ENCODE assay signal across 10 cellular contexts in genomic region chr3:197354195-197355059, GRCh38. TPM values are rescaled to one million over a fixed set of nuclear protein-coding genes. Genes with fewer than 3 reads are reported as not detected.
DNase-seq lines count a peak whose midpoint lies in the region; ATAC-seq and TF ChIP-seq lines count a peak whose summit lies in the region.
"Had no signal": no experiment of that assay in that cellular context is flagged by ENCODE, and none has a peak within 500 bp of the region (broad histone marks: within the 10 kb centered on the region; RNA-seq: fewer than 3 reads in every experiment).

No MANE protein-coding gene starts in this region.

- H4K8ac ChIP-seq in trophoblast cell (ENCODE audit: low read depth, low read length) = peak overlapping the region; percentile 5

- no peak overlapping the region for H2BK120ac ChIP-seq in trophoblast cell (ENCODE audit: insufficient read depth, low read length, poor library complexity)

- H3K4me1 Mint-ChIP-seq in CD14-positive monocyte = no peaks in the 10 kb centered on the region

- no peak overlapping the region for H3K18ac ChIP-seq in trophoblast cell (ENCODE audit: low read length)

- H4K91ac ChIP-seq in trophoblast cell (ENCODE audit: low read depth, low read length) = peak overlapping the region; percentile 29

- H3K36me3 ChIP-seq in OCI-LY1 (ENCODE audit: insufficient read depth, low read length) (no peaks in the 10 kb centered on the region), trophoblast cell (ENCODE audit: control insufficient read depth in 1 of 2, insufficient read depth in 2 of 2, low read length in 2 of 2) (no peaks in the 10 kb centered on the region)

- no peaks in the 10 kb centered on the region for H3K36me3 Mint-ChIP-seq in CD14-positive monocyte

- no peaks in the 10 kb centered on the region for H4K20me1 ChIP-seq in OCI-LY1 (ENCODE audit: insufficient read depth, low read length)

- no peak overlapping the region for H3K27ac ChIP-seq in OCI-LY1 (ENCODE audit: low read depth, low read length, poor library complexity, severe bottlenecking)
- no peak overlapping the region for H3K27ac ChIP-seq in trophoblast cell (ENCODE audit: low read depth, low read length)

- no peak overlapping the region for H4K12ac ChIP-seq in trophoblast cell (ENCODE audit: low read depth, low read length)

- no peak overlapping the region for H2AFZ ChIP-seq in OCI-LY1 (ENCODE audit: low read length)
- H2AFZ ChIP-seq in trophoblast cell (ENCODE audit: insufficient read depth, low read length, poor library complexity) = no peak overlapping the region

- H3K79me1 ChIP-seq in trophoblast cell (ENCODE audit: low read length) = peaks cover 3% of the 10 kb centered on the region

- H3K9me2 ChIP-seq in OCI-LY1 (ENCODE audit: low read depth, low read length) = no peaks in the 10 kb centered on the region

- DNase-seq in CD14-positive monocyte (ENCODE audit: low spot score) (peak; percentile 31), fibroblast of villous mesenchyme (ENCODE audit: low read depth) (peak; percentile 90), trophoblast cell (no peak), ureter (ENCODE audit: low spot score) (no peak)
- DNase-seq in activated T-cell treated with anti-CD3 and anti-CD28 coated beads, Interleukin-2, amount 50 U/mL, for 48 hours = no peak
- DNase-seq: activated effector memory CD4-positive, alpha-beta T cell treated with Interleukin-2 at 50 U/mL for 16 hours had no signal

- no peak overlapping the region for H3K4me3 Mint-ChIP-seq in CD14-positive monocyte
- H3K4me3 Mint-ChIP-seq: stimulated activated naive CD8-positive, alpha-beta T cell treated with anti-CD3 and anti-CD28 coated beads, Interleukin-15, Interleukin-2, amounts not matched to agents 100 ng/mL and 50 ng/mL, for 24 hours had no signal

- H3K9me3 Mint-ChIP-seq in CD14-positive monocyte = peaks cover 3 to 12% (median 10%) of the 10 kb centered on the region in 7 donors

- intact Hi-C loops in CD14-positive monocyte (cut with micrococcal nuclease) = no loop called here

- no peak overlapping the region for H2BK5ac ChIP-seq in trophoblast cell (ENCODE audit: low read depth, low read length, poor library complexity)

- H3K27me3 ChIP-seq in OCI-LY1 (ENCODE audit: insufficient read depth, low read length) (peaks cover 26% of the 10 kb centered on the region), trophoblast cell (ENCODE audit: insufficient read depth, low read length) (no peaks in the 10 kb centered on the region)

- H3K4me1 ChIP-seq in OCI-LY1 (ENCODE audit: insufficient read depth, low read length, severe bottlenecking) (peaks cover 11% of the 10 kb centered on the region), trophoblast cell (ENCODE audit: control insufficient read depth in 1 of 2, insufficient read depth in 2 of 2, low read length in 2 of 2) (peaks cover 5 to 18% of the 10 kb centered on the region in 2 experiments)

- ATAC-seq in HG02970 (IDR thresholded peaks at IDR 0.05; ENCODE audit: low FRiP score, unreplicated experiment) (no peak), GM18870 (IDR thresholded peaks at IDR 0.05; ENCODE audit: unreplicated experiment) (no peak)

- H3K27me3 Mint-ChIP-seq in CD14-positive monocyte (ENCODE audit: low read depth in 3 of 3) = peaks cover 0 to 5% (median 4%) of the 10 kb centered on the region in 3 donors

- no peaks in the 10 kb centered on the region for H3K79me2 ChIP-seq in OCI-LY1 (ENCODE audit: insufficient read depth, low read length)
- H3K79me2 ChIP-seq in trophoblast cell (ENCODE audit: control insufficient read depth, insufficient read depth, low read length, poor library complexity) = no peaks in the 10 kb centered on the region

- H2AK5ac ChIP-seq in trophoblast cell (ENCODE audit: low read length) = no peak overlapping the region

- H3K4me2 ChIP-seq in OCI-LY1 (ENCODE audit: low read length) (peak overlapping the region; percentile 1; the same call in 1 of the 2 replicates), trophoblast cell (ENCODE audit: low read length) (no peak overlapping the region)

- no peak for TF ChIP-seq CTCF in CD14-positive monocyte (IDR thresholded peaks at IDR 0.05)
- no peak for TF ChIP-seq CTCF in OCI-LY1 (IDR thresholded peaks at IDR 0.05; ENCODE audit: low read length)
- no peak for TF ChIP-seq CTCF in fibroblast of villous mesenchyme (IDR thresholded peaks at IDR 0.05; ENCODE audit: insufficient read depth, low read depth, low read length)

- no peak overlapping the region for H2BK12ac ChIP-seq in trophoblast cell (ENCODE audit: low read length)

- no peak overlapping the region for H3K23ac ChIP-seq in trophoblast cell (ENCODE audit: low read length)

- no peak overlapping the region for H3K4ac ChIP-seq in trophoblast cell (ENCODE audit: low read depth, low read length)

- H3K9ac ChIP-seq in OCI-LY1 (ENCODE audit: low read length) (no peak overlapping the region), trophoblast cell (ENCODE audit: low read length) (no peak overlapping the region)

- WGBS in trophoblast cell (ENCODE audit: extremely low coverage, insufficient coverage, insufficient read length) = no CpG with 5 or more reads among the region's 26 CpGs

- H3K9me3 ChIP-seq in OCI-LY1 (ENCODE audit: low read length) = no peaks in the 10 kb centered on the region
- peaks cover 5% of the 10 kb centered on the region for H3K9me3 ChIP-seq in trophoblast cell (ENCODE audit: insufficient read depth, low read depth, low read length)

- H3K27ac Mint-ChIP-seq in CD14-positive monocyte = no peak overlapping the region
- H3K27ac Mint-ChIP-seq: stimulated activated naive CD8-positive, alpha-beta T cell treated with anti-CD3 and anti-CD28 coated beads, Interleukin-15, Interleukin-2, amounts not matched to agents 100 ng/mL and 50 ng/mL, for 24 hours had no signal

- H3K14ac ChIP-seq in trophoblast cell (ENCODE audit: low read length) = no peak overlapping the region

- H3F3A ChIP-seq in OCI-LY1 (ENCODE audit: insufficient read depth, low read length) = no peaks in the 10 kb centered on the region

- H3K4me3 ChIP-seq in OCI-LY1 (ENCODE audit: low read depth, low read length, poor library complexity, severe bottlenecking) = no peak overlapping the region
- peak overlapping the region; percentile 43 for H3K4me3 ChIP-seq in fibroblast of villous mesenchyme (ENCODE audit: low read depth, low read length)
- H3K4me3 ChIP-seq in trophoblast cell (ENCODE audit: low read depth, low read length) = no peak overlapping the region

RNA-seq across cellular contexts. Expression of gene DLG1, which starts 56.0 kb away (rescaled TPM):
- 10 to 100 TPM in 1 of 2 donors, 1 to 10 TPM in 1; 6.5 to 10.2 TPM for polyA plus RNA-seq in CD14-positive monocyte
- total RNA-seq in fibroblast of villous mesenchyme (51.9 and 87.7 TPM in 2 replicates), ureter (148 TPM)
- polyA plus RNA-seq in trophoblast cell (2013) = 38.6 and 38.9 TPM in 2 replicates

Comparison
In these comparisons a context has a peak if more than half of its experiments do, and no peak if none do; other contexts are left out.
1. DNase-seq: peak in CD14-positive monocyte (single experiment) and fibroblast of villous mesenchyme (single experiment); none in trophoblast cell (0 of 2), ureter (single experiment) and activated T-cell treated with anti-CD3 and anti-CD28 coated beads, Interleukin-2, amount 50 U/mL, for 48 hours (0 of 2).